ENCODE assay signal across 1 cellular context in the genomic region with DNA sequence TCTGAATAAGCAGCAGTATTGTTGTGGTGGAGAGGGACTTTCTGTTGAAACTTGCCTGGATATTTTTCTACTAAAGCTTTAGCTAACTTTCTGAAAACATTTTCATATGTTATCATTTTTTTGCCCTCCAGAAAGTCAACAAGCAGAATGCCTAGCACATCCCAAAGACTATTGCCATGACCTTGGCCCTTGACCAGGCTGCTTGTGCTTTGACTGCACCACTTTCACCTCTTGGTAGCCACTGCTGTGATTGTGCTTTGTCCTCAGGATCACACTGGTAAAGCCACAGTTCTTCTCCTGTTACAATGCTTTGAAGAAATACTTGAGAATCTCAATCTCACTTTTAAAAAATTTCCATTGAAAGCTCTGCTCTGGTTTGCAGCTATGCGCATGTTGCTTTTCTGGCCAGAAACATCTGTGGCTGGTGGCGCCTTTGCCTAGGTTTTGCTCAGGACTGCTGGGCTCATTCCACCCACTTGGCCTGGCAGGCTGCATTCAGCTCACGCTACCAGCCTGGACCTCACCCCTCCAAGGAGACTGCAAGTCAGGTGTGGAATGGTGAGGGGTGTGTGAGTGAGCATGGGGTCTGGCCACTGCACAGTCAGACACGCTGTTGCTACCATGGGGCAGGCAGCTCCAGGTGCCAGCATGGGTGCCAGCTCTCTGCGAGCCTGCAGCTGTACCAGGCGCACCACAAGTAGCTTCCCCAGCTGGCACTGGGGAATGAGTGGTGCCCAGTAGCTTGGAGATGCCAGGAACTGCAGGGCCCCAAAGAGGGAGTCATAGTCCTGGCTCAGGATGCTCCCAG.
A peak's percentile ranks its signal among the peaks of the same experiment; 100 is the strongest.
TF ChIP-seq lines count a peak whose summit lies in the region.

No MANE protein-coding gene starts in this region.

TF ChIP-seq in HepG2, 621 proteins besides CTCF, POLR2A, EP300 and RAD21 (continued from another document and continues in another):
- TF ChIP-seq ZNF607 (CRISPR knock-in tag; IDR thresholded peaks at IDR 0.05; ENCODE audit: borderline replicate concordance) (no peak), GPN1 (CRISPR knock-in tag; IDR thresholded peaks at IDR 0.05; ENCODE audit: borderline replicate concordance) (no peak), ZNF557 (CRISPR knock-in tag; IDR thresholded peaks at IDR 0.05) (no peak), ZNF75D (CRISPR knock-in tag; IDR thresholded peaks at IDR 0.05; ENCODE audit: borderline replicate concordance) (no peak), NFYC (CRISPR knock-in tag; IDR thresholded peaks at IDR 0.05) (no peak), ZNF3 (CRISPR knock-in tag; IDR thresholded peaks at IDR 0.05) (no peak), SIN3A (IDR thresholded peaks at IDR 0.05; ENCODE audit: borderline replicate concordance, low read depth, low read length) (no peak), ZSCAN29 (CRISPR knock-in tag; conservative IDR thresholded peaks at IDR 0.05) (no peak; the same call in 1 of the 2 replicates), RXRA (CRISPR knock-in tag; IDR thresholded peaks at IDR 0.05) (peak; percentile 37; the same call in 1 of the 2 replicates), ZNF83 (CRISPR knock-in tag; IDR thresholded peaks at IDR 0.05; ENCODE audit: borderline replicate concordance) (no peak), SAP130 (CRISPR knock-in tag; IDR thresholded peaks at IDR 0.05; ENCODE audit: low read depth) (peak; percentile 24; the same call in 1 of the 2 replicates), PTBP1 (IDR thresholded peaks at IDR 0.05; ENCODE audit: low read depth, low read length, poor library complexity, severe bottlenecking) (no peak), PPARG (CRISPR knock-in tag; conservative IDR thresholded peaks at IDR 0.05) (0 out of 2 replicates have a peak, but pooled peaks have one; percentile 45), HMG20B (CRISPR knock-in tag; conservative IDR thresholded peaks at IDR 0.05) (peak; percentile 78; the same call in 1 of the 2 replicates), TEAD3 (CRISPR knock-in tag; optimal IDR thresholded peaks at IDR 0.05; ENCODE audit: borderline replicate concordance) (peak; percentile 61), SNAPC4 (CRISPR knock-in tag; IDR thresholded peaks at IDR 0.05) (no peak), CHD2 (IDR thresholded peaks at IDR 0.05; ENCODE audit: low read depth, low read length) (no peak), ZFP37 (CRISPR knock-in tag; IDR thresholded peaks at IDR 0.05; ENCODE audit: borderline replicate concordance) (no peak), IKZF5 (CRISPR knock-in tag; IDR thresholded peaks at IDR 0.05) (peak; percentile 59; the same call in 1 of the 2 replicates), ZNF282 (IDR thresholded peaks at IDR 0.05; ENCODE audit: partially characterized antibody) (no peak), FOXA1 (IDR thresholded peaks at IDR 0.05) (no peak), FOXA1 (CRISPR knock-in tag; IDR thresholded peaks at IDR 0.05) (peak; percentile 83), NCOA1 (CRISPR knock-in tag; IDR thresholded peaks at IDR 0.05) (no peak), ZNF746 (CRISPR knock-in tag; IDR thresholded peaks at IDR 0.05) (no peak), ZNF496 (CRISPR knock-in tag; IDR thresholded peaks at IDR 0.05; ENCODE audit: insufficient replicate concordance) (no peak), REPIN1 (CRISPR knock-in tag; IDR thresholded peaks at IDR 0.05; ENCODE audit: borderline replicate concordance, low read depth) (0 out of 2 replicates have a peak, but pooled peaks have one; percentile 60), SP4 (CRISPR knock-in tag; IDR thresholded peaks at IDR 0.05) (no peak), ZFY (CRISPR knock-in tag; IDR thresholded peaks at IDR 0.05) (no peak), ARID5B (CRISPR knock-in tag; IDR thresholded peaks at IDR 0.05) (peak; percentile 92), HIVEP1 (CRISPR knock-in tag; IDR thresholded peaks at IDR 0.05) (no peak), TAF15 (IDR thresholded peaks at IDR 0.05; ENCODE audit: low read depth, low read length, poor library complexity, severe bottlenecking) (no peak), KDM2A (CRISPR knock-in tag; IDR thresholded peaks at IDR 0.05; ENCODE audit: borderline replicate concordance, low read depth) (no peak), ZMYM3 (CRISPR knock-in tag; IDR thresholded peaks at IDR 0.05) (0 out of 2 replicates have a peak, but pooled peaks have one; percentile 24), GLI4 (CRISPR knock-in tag; IDR thresholded peaks at IDR 0.05; ENCODE audit: borderline replicate concordance) (no peak), NCOR1 (IDR thresholded peaks at IDR 0.05; ENCODE audit: borderline replicate concordance, low read length) (0 out of 2 replicates have a peak, but pooled peaks have one; percentile 23), YEATS2 (CRISPR knock-in tag; IDR thresholded peaks at IDR 0.05; ENCODE audit: borderline replicate concordance) (no peak), ZFAT (CRISPR knock-in tag; conservative IDR thresholded peaks at IDR 0.05) (no peak), PBX3 (CRISPR knock-in tag; IDR thresholded peaks at IDR 0.05; ENCODE audit: borderline replicate concordance) (no peak), GATA4 (IDR thresholded peaks at IDR 0.05; ENCODE audit: borderline replicate concordance, low read depth) (no peak), DNMT1 (CRISPR knock-in tag; IDR thresholded peaks at IDR 0.05) (no peak), GTF3A (CRISPR knock-in tag; conservative IDR thresholded peaks at IDR 0.05) (no peak), NFKB2 (CRISPR knock-in tag; IDR thresholded peaks at IDR 0.05; ENCODE audit: borderline replicate concordance) (no peak; the same call in 1 of the 2 replicates)
- TF ChIP-seq, protein P1, sequence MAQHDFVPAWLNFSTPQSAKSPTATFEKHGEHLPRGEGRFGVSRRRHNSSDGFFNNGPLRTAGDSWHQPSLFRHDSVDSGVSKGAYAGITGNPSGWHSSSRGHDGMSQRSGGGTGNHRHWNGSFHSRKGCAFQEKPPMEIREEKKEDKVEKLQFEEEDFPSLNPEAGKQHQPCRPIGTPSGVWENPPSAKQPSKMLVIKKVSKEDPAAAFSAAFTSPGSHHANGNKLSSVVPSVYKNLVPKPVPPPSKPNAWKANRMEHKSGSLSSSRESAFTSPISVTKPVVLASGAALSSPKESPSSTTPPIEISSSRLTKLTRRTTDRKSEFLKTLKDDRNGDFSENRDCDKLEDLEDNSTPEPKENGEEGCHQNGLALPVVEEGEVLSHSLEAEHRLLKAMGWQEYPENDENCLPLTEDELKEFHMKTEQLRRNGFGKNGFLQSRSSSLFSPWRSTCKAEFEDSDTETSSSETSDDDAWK (CRISPR knock-in tag; IDR thresholded peaks at IDR 0.05): no peak
- TF ChIP-seq, protein P2, sequence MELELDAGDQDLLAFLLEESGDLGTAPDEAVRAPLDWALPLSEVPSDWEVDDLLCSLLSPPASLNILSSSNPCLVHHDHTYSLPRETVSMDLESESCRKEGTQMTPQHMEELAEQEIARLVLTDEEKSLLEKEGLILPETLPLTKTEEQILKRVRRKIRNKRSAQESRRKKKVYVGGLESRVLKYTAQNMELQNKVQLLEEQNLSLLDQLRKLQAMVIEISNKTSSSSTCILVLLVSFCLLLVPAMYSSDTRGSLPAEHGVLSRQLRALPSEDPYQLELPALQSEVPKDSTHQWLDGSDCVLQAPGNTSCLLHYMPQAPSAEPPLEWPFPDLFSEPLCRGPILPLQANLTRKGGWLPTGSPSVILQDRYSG (CRISPR knock-in tag; IDR thresholded peaks at IDR 0.05): no peak
- TF ChIP-seq, protein P3, sequence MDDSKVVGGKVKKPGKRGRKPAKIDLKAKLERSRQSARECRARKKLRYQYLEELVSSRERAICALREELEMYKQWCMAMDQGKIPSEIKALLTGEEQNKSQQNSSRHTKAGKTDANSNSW (CRISPR knock-in tag; IDR thresholded peaks at IDR 0.05; ENCODE audit: borderline replicate concordance): no peak
- TF ChIP-seq, protein P4, sequence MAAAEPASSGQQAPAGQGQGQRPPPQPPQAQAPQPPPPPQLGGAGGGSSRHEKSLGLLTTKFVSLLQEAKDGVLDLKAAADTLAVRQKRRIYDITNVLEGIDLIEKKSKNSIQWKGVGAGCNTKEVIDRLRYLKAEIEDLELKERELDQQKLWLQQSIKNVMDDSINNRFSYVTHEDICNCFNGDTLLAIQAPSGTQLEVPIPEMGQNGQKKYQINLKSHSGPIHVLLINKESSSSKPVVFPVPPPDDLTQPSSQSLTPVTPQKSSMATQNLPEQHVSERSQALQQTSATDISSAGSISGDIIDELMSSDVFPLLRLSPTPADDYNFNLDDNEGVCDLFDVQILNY (CRISPR knock-in tag; conservative IDR thresholded peaks at IDR 0.05): no peak
- TF ChIP-seq, protein P5, sequence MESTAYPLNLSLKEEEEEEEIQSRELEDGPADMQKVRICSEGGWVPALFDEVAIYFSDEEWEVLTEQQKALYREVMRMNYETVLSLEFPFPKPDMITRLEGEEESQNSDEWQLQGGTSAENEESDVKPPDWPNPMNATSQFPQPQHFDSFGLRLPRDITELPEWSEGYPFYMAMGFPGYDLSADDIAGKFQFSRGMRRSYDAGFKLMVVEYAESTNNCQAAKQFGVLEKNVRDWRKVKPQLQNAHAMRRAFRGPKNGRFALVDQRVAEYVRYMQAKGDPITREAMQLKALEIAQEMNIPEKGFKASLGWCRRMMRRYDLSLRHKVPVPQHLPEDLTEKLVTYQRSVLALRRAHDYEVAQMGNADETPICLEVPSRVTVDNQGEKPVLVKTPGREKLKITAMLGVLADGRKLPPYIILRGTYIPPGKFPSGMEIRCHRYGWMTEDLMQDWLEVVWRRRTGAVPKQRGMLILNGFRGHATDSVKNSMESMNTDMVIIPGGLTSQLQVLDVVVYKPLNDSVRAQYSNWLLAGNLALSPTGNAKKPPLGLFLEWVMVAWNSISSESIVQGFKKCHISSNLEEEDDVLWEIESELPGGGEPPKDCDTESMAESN (CRISPR knock-in tag; conservative IDR thresholded peaks at IDR 0.05): no peak
